In genomic region chr1:160429702-160430535, GRCh38 we compare ENCODE assay signal across 10 cellular contexts. TPM values are rescaled to one million over a fixed set of nuclear protein-coding genes. Genes with fewer than 3 reads are reported as not detected.
DNase-seq lines count a peak whose midpoint lies in the region; ATAC-seq and FAIRE-seq lines count a peak whose summit lies in the region.
"Had no signal": no experiment of that assay in that cellular context is flagged by ENCODE, and none has a peak within 500 bp of the region (broad histone marks: within the 10 kb centered on the region; RNA-seq: fewer than 3 reads in every experiment).

No MANE protein-coding gene starts in this region.

- DNase-seq in activated CD4-positive, alpha-beta T cell treated with anti-CD3 and anti-CD28 coated beads for 36 hours: no peak
- DNase-seq in activated CD4-positive, alpha-beta T cell treated with anti-CD3 and anti-CD28 coated beads for 1 hour: no peak
- DNase-seq in T-helper 2 cell treated with Interferon-gamma antibody and Interleukin-4, amounts not matched to agents 5 μg/mL and 100 μg/mL, for 36 hours (ENCODE audit: low spot score): no peak
- DNase-seq in stimulated activated naive CD8-positive, alpha-beta T cell treated with anti-CD3 and anti-CD28 coated beads, Interleukin-15, Interleukin-2, amounts not matched to agents 100 U/mL and 50 U/mL, for 24 hours: no peak
- no peak for DNase-seq in superior temporal gyrus (ENCODE audit: extremely low spot score)
- no peak for DNase-seq in GM03348 (ENCODE audit: low spot score)
- no peak for DNase-seq in frontal cortex (ENCODE audit: low spot score in 2 of 2)
- DNase-seq: aorta had no signal

- H3K4me3 Mint-ChIP-seq in activated CD4-positive, alpha-beta T cell treated with anti-CD3 and anti-CD28 coated beads for 36 hours: peak overlapping the region; percentile 32
- H3K4me3 Mint-ChIP-seq in T-helper 2 cell treated with Interferon-gamma antibody and Interleukin-4, amounts not matched to agents 5 μg/mL and 100 μg/mL, for 36 hours: peak overlapping the region; percentile 36

- H3K27me3 Mint-ChIP-seq in activated CD4-positive, alpha-beta T cell treated with anti-CD3 and anti-CD28 coated beads for 36 hours: no peaks in the 10 kb centered on the region
- no peaks in the 10 kb centered on the region for H3K27me3 Mint-ChIP-seq in T-helper 2 cell treated with Interferon-gamma antibody and Interleukin-4, amounts not matched to agents 5 μg/mL and 100 μg/mL, for 36 hours (ENCODE audit: low read depth)

- peak; percentile 73 for ATAC-seq in activated CD4-positive, alpha-beta T cell treated with anti-CD3 and anti-CD28 coated beads for 36 hours
- ATAC-seq in HG02798 (IDR thresholded peaks at IDR 0.05; ENCODE audit: poor library complexity, unreplicated experiment): peak; percentile 53
- ATAC-seq in stimulated activated naive CD8-positive, alpha-beta T cell treated with anti-CD3 and anti-CD28 coated beads, Interleukin-15, Interleukin-2, amounts not matched to agents 100 U/mL and 50 U/mL, for 24 hours: peak; percentile 41

- H3K36me3 Mint-ChIP-seq in activated CD4-positive, alpha-beta T cell treated with anti-CD3 and anti-CD28 coated beads for 36 hours (ENCODE audit: low read depth): peaks cover 19% of the 10 kb centered on the region
- H3K36me3 Mint-ChIP-seq in T-helper 2 cell treated with Interferon-gamma antibody and Interleukin-4, amounts not matched to agents 5 μg/mL and 100 μg/mL, for 36 hours (ENCODE audit: low read depth): peaks cover 6% of the 10 kb centered on the region

- POLR2A ChIA-PET in activated CD4-positive, alpha-beta T cell treated with anti-CD3 and anti-CD28 coated beads for 36 hours (lab: Charles Lee): interaction anchor here (0.6 kb wide), 1 partner anchor 21 kb away, joined by 3 read pairs; no protein-coding TSS in a partner anchor

- CTCF ChIA-PET in activated CD4-positive, alpha-beta T cell treated with anti-CD3 and anti-CD28 coated beads for 36 hours (lab: Charles Lee): interaction anchor here (0.6 to 3.0 kb wide), 6 partner anchors 16 to 181 kb away, joined by 3 to 18 read pairs (median 4); no protein-coding TSS in a partner anchor

- H3K9me3 Mint-ChIP-seq in activated CD4-positive, alpha-beta T cell treated with anti-CD3 and anti-CD28 coated beads for 36 hours (ENCODE audit: low read depth): peaks cover 12% of the 10 kb centered on the region
- peaks cover 14% of the 10 kb centered on the region for H3K9me3 Mint-ChIP-seq in T-helper 2 cell treated with Interferon-gamma antibody and Interleukin-4, amounts not matched to agents 5 μg/mL and 100 μg/mL, for 36 hours

- FAIRE-seq in frontal cortex (lab: Jason Lieb, UNC): no peak
- FAIRE-seq: A204.1 had no signal

- peaks cover 66% of the 10 kb centered on the region for H3K4me1 Mint-ChIP-seq in activated CD4-positive, alpha-beta T cell treated with anti-CD3 and anti-CD28 coated beads for 36 hours
- peaks cover 48% of the 10 kb centered on the region for H3K4me1 Mint-ChIP-seq in T-helper 2 cell treated with Interferon-gamma antibody and Interleukin-4, amounts not matched to agents 5 μg/mL and 100 μg/mL, for 36 hours (ENCODE audit: low read depth)

- peak overlapping the region; percentile 94 for H3K27ac Mint-ChIP-seq in activated CD4-positive, alpha-beta T cell treated with anti-CD3 and anti-CD28 coated beads for 36 hours
- H3K27ac Mint-ChIP-seq in T-helper 2 cell treated with Interferon-gamma antibody and Interleukin-4, amounts not matched to agents 5 μg/mL and 100 μg/mL, for 36 hours: peak overlapping the region; percentile 88

- intact Hi-C loops in activated CD4-positive, alpha-beta T cell treated with anti-CD3 and anti-CD28 coated beads for 36 hours (cut with DNase I, micrococcal nuclease): loop anchor here (1.0 to 5.0 kb wide), 7 partner anchors 24 to 112 kb away; no protein-coding TSS in a partner anchor

RNA-seq across cellular contexts. Expression of gene VANGL2, which starts 29.6 kb away (rescaled TPM):
- total RNA-seq in activated CD4-positive, alpha-beta T cell treated with anti-CD3 and anti-CD28 coated beads for 36 hours: under 1 TPM; 0.09 to 0.12 TPM
- total RNA-seq in frontal cortex: 11.0 TPM

Comparison
In these comparisons a context has a peak if more than half of its experiments do, and no peak if none do; other contexts are left out.
1. RNA of gene VANGL2, which starts 29.6 kb away (total RNA-seq): 11.0 TPM in frontal cortex (single experiment); 0.09 to 0.12 TPM in activated CD4-positive, alpha-beta T cell treated with anti-CD3 and anti-CD28 coated beads for 36 hours; every median in the first group is over 10 times any median in the second.
2. Peak in every context shown above with its lines, with median percentiles within 50 percentile points of each other: ATAC-seq.